27 cellular contexts compared by ENCODE assay signal in genomic region chr2:160137457-160137856, GRCh38.
"Had no signal": no experiment of that assay in that cellular context is flagged by ENCODE, and none has a peak within 500 bp of the region (broad histone marks: within the 10 kb centered on the region; RNA-seq: fewer than 3 reads in every experiment).

No MANE protein-coding gene starts in this region.

- H3K4me1 ChIP-seq: esophagus muscularis mucosa, lower lobe of right lung, sigmoid colon, thyroid gland had no signal

- H3K4me3 ChIP-seq: esophagus muscularis mucosa, left lung, lower lobe of right lung, sigmoid colon, thyroid gland, upper lobe of left lung had no signal

- H3K4me1 Mint-ChIP-seq: activated CD4-positive, alpha-beta memory T cell treated with anti-CD3 and anti-CD28 coated beads, Interleukin-2, amount 10 ng/mL, durations not matched to agents 7 days and 5 days; activated CD4-positive, alpha-beta T cell treated with anti-CD3 and anti-CD28 coated beads, Interleukin-2, amount 10 ng/mL, durations not matched to agents 24 days and 14 days; activated T-helper 17 cell treated with anti-CD3 and anti-CD28 coated beads, Interleukin-2, amount 50 U/mL, for 72 hours; central memory CD8-positive, alpha-beta T cell; naive thymus-derived CD4-positive, alpha-beta T cell; stimulated activated memory B cell treated with anti-CD40 and anti-IgM and Interleukin-4, amounts not matched to agents 10 μg/mL and 1 μg/mL and 100 μg/mL, for 72 hours; stimulated activated naive CD8-positive, alpha-beta T cell treated with anti-CD3 and anti-CD28 coated beads, Interleukin-15, amount 100 ng/mL, for 72 hours; T-helper 17 cell had no signal

- H3K36me3 ChIP-seq: esophagus muscularis mucosa, left lung, sigmoid colon, thyroid gland, WERI-Rb-1 had no signal

- H3K9me3 ChIP-seq: esophagus muscularis mucosa, left lung, lower lobe of right lung, sigmoid colon, thyroid gland, upper lobe of left lung had no signal

- H3K36me3 Mint-ChIP-seq: naive thymus-derived CD4-positive, alpha-beta T cell; stimulated activated memory B cell treated with anti-CD40 and anti-IgM and Interleukin-4, amounts not matched to agents 10 μg/mL and 1 μg/mL and 100 μg/mL, for 72 hours had no signal

- H3K9me3 Mint-ChIP-seq: activated CD4-positive, alpha-beta memory T cell treated with anti-CD3 and anti-CD28 coated beads, Interleukin-2, amount 10 ng/mL, durations not matched to agents 7 days and 5 days; activated CD4-positive, alpha-beta T cell treated with anti-CD3 and anti-CD28 coated beads, Interleukin-2, amount 10 ng/mL, durations not matched to agents 24 days and 14 days; activated T-cell treated with anti-CD3 and anti-CD28 coated beads, Interleukin-2, amount 50 U/mL, for 4 hours; activated T-helper 17 cell treated with anti-CD3 and anti-CD28 coated beads, Interleukin-2, amount 50 U/mL, for 72 hours; central memory CD8-positive, alpha-beta T cell; dendritic cell treated with granulocyte-macrophage colony-stimulating factor and Interleukin-4, amounts not matched to agents 40 ng/mL and 50 ng/mL, for 4 days; stimulated activated naive CD8-positive, alpha-beta T cell treated with anti-CD3 and anti-CD28 coated beads, Interleukin-15, amount 100 ng/mL, for 72 hours had no signal

- H3K27ac Mint-ChIP-seq: activated CD4-positive, alpha-beta memory T cell treated with anti-CD3 and anti-CD28 coated beads, Interleukin-2, amount 10 ng/mL, durations not matched to agents 7 days and 5 days; activated CD4-positive, alpha-beta T cell treated with anti-CD3 and anti-CD28 coated beads, Interleukin-2, amount 10 ng/mL, durations not matched to agents 24 days and 14 days; activated T-helper 17 cell treated with anti-CD3 and anti-CD28 coated beads, Interleukin-2, amount 50 U/mL, for 72 hours; dendritic cell treated with granulocyte-macrophage colony-stimulating factor and Interleukin-4, amounts not matched to agents 40 ng/mL and 50 ng/mL, for 4 days; naive thymus-derived CD4-positive, alpha-beta T cell; stimulated activated memory B cell treated with anti-CD40 and anti-IgM and Interleukin-4, amounts not matched to agents 10 μg/mL and 1 μg/mL and 100 μg/mL, for 72 hours; stimulated activated naive CD8-positive, alpha-beta T cell treated with anti-CD3 and anti-CD28 coated beads, Interleukin-15, amount 100 ng/mL, for 72 hours; T-helper 17 cell had no signal

- DNase-seq: activated CD4-positive, alpha-beta memory T cell treated with anti-CD3 and anti-CD28 coated beads, Interleukin-2, amount 10 ng/mL, durations not matched to agents 7 days and 5 days; activated CD4-positive, alpha-beta T cell treated with anti-CD3 and anti-CD28 coated beads, Interleukin-2, amount 10 ng/mL, durations not matched to agents 24 days and 14 days; activated CD4-positive, CD25-positive, alpha-beta regulatory T cell treated with anti-CD3 and anti-CD28 coated beads, Interleukin-2, amount 50 U/mL, for 72 hours; activated gamma-delta T cell treated with Interleukin-2 at 50 U/mL for 16 hours; activated naive CD4-positive, alpha-beta T cell treated with anti-CD3 and anti-CD28 coated beads, Interleukin-2, amount 50 U/mL, for 16 hours; activated T-cell treated with anti-CD3 and anti-CD28 coated beads, Interleukin-2, amount 50 U/mL, for 4 hours; amygdala; foreskin melanocyte; left lung; lower lobe of right lung; naive thymus-derived CD4-positive, alpha-beta T cell; sigmoid colon; small intestine; stimulated activated CD4-positive, alpha-beta T cell treated with anti-CD3 and anti-CD28 coated beads, Interleukin-1b, Interleukin-23, amount 100 ng/mL, for 48 hours; stimulated activated CD4-positive, alpha-beta T cell treated with anti-CD3 and anti-CD28 coated beads, Interleukin-4, amount 100 ng/mL, for 4 hours; stimulated activated CD8-positive, alpha-beta memory T cell treated with anti-CD3 and anti-CD28 coated beads, Interleukin-4, amount 100 ng/mL, for 48 hours; stimulated activated naive CD8-positive, alpha-beta T cell treated with anti-CD3 and anti-CD28 coated beads, Interleukin-15, amount 100 ng/mL, for 72 hours; T-helper 17 cell; T1000; thyroid gland; WERI-Rb-1 had no signal

- ATAC-seq: activated T-cell treated with anti-CD3 and anti-CD28 coated beads, Interleukin-2, amount 50 U/mL, for 4 hours; activated T-helper 17 cell treated with anti-CD3 and anti-CD28 coated beads, Interleukin-2, amount 50 U/mL, for 72 hours; left lung; lower lobe of right lung; naive thymus-derived CD4-positive, alpha-beta T cell; stimulated activated memory B cell treated with anti-CD40 and anti-IgM and Interleukin-4, amounts not matched to agents 10 μg/mL and 1 μg/mL and 100 μg/mL, for 72 hours; stimulated activated naive CD8-positive, alpha-beta T cell treated with anti-CD3 and anti-CD28 coated beads, Interleukin-15, amount 100 ng/mL, for 72 hours; T-helper 17 cell had no signal

- H3K27ac ChIP-seq: esophagus muscularis mucosa, left lung, lower lobe of right lung, sigmoid colon, thyroid gland, upper lobe of left lung, WERI-Rb-1 had no signal

- H3K27me3 ChIP-seq: esophagus muscularis mucosa, left lung, sigmoid colon, thyroid gland, upper lobe of left lung had no signal

- H3K4me3 Mint-ChIP-seq: activated CD4-positive, alpha-beta memory T cell treated with anti-CD3 and anti-CD28 coated beads, Interleukin-2, amount 10 ng/mL, durations not matched to agents 7 days and 5 days; activated CD4-positive, alpha-beta T cell treated with anti-CD3 and anti-CD28 coated beads, Interleukin-2, amount 10 ng/mL, durations not matched to agents 24 days and 14 days; activated T-cell treated with anti-CD3 and anti-CD28 coated beads, Interleukin-2, amount 50 U/mL, for 4 hours; activated T-helper 17 cell treated with anti-CD3 and anti-CD28 coated beads, Interleukin-2, amount 50 U/mL, for 72 hours; central memory CD8-positive, alpha-beta T cell; dendritic cell treated with granulocyte-macrophage colony-stimulating factor and Interleukin-4, amounts not matched to agents 40 ng/mL and 50 ng/mL, for 4 days; naive thymus-derived CD4-positive, alpha-beta T cell; stimulated activated memory B cell treated with anti-CD40 and anti-IgM and Interleukin-4, amounts not matched to agents 10 μg/mL and 1 μg/mL and 100 μg/mL, for 72 hours; stimulated activated naive CD8-positive, alpha-beta T cell treated with anti-CD3 and anti-CD28 coated beads, Interleukin-15, amount 100 ng/mL, for 72 hours; T-helper 17 cell had no signal
